1 cellular context compared by ENCODE assay signal in the genomic region with DNA sequence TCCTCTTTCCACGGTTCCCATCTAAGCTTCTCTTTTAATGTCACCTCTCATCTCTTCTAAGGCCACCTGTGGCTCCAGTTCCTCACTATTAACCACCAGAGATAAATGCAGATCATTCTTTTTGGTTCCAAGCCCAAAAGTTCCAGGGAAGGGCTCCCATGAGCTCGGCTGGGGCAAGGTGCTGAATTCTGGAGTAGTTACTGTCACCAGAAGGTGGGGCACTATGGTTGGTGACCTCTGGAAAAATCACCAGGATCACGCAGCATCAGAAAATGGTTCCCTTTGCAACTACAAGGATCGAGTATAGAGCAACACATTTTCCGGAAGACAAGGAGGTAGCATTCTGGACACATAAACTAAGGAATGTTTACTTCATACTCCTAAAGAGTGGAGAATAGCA.
TF ChIP-seq lines count a peak whose summit lies in the region.

No MANE protein-coding gene starts in this region.

TF ChIP-seq in H1, 55 proteins besides CTCF, POLR2A, EP300 and RAD21:
- TF ChIP-seq MAX (IDR thresholded peaks at IDR 0.05) (no peak), TAF1 (IDR thresholded peaks at IDR 0.05; ENCODE audit: low read depth, low read length) (no peak), ATF2 (IDR thresholded peaks at IDR 0.05; ENCODE audit: low read length) (no peak), ZNF274 (IDR thresholded peaks at IDR 0.05; ENCODE audit: borderline replicate concordance, extremely low read depth, low read length) (no peak), BACH1 (IDR thresholded peaks at IDR 0.05; ENCODE audit: low read length) (no peak), FOSL1 (IDR thresholded peaks at IDR 0.05; ENCODE audit: insufficient read depth, low read depth, low read length) (no peak), SAP30 (IDR thresholded peaks at IDR 0.05; ENCODE audit: insufficient read depth, insufficient replicate concordance, low read length) (no peak), CREB1 (IDR thresholded peaks at IDR 0.05) (no peak), SIN3A (conservative IDR thresholded peaks at IDR 0.05 in 1 of 2, IDR thresholded peaks at IDR 0.05 in 1 of 2; ENCODE audit: low read depth in 1 of 2, low read length in 2 of 2) (no peak), SP2 (IDR thresholded peaks at IDR 0.05; ENCODE audit: low read length) (no peak)
